ENCODE assay signal across 8 cellular contexts in the genomic region with DNA sequence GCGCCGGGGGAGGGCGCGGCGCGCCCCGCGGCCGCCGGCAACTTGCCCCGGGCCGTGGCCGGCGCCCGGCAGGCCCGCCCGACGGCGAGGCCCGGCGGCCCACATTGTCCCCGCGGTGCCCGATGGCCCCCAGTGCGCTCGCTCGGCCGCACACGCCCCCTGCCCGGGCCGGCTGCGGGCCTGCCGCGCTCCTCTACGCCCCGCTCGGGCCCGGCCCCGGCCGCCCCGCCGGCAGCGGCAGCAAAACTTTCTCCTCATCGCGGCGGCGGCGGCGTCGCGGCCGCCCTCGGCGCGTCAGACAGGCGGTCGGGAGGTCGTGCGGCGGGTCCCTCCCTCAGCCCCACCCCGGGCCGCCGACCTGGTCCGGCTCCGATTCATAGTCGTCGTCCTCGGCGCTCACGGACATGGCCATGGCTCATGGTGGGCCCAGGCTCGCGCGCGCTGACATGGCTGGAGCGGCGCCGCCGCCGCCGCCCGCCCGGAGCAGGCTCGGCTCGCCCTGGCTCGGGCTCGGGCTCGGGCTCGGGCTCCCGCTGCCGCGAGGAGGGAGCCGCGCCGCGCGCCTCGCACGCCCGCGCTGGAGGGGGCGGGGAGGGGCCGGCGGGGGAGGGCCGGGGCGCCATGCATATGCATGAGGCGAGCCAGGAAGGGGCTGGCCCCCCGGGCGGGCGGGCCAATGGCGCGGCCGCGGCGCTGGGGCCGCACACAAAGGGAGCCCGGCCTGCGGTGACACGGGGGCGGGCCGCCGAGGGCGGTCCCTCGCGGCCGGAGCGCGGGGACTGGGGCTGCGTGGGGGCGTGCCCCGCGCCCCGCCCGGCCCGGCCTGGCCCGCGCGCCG.
DNase-seq lines count a peak whose midpoint lies in the region; ATAC-seq and TF ChIP-seq lines count a peak whose summit lies in the region.

No MANE protein-coding gene starts in this region.

- ATAC-seq in GM21423 (IDR thresholded peaks at IDR 0.05; ENCODE audit: unreplicated experiment) (peak; percentile 85), natural killer cell (peak; percentile 87 to 97 (median 89))
- ATAC-seq in activated T-cell treated with anti-CD3 and anti-CD28 coated beads, Interleukin-2, amount 50 U/mL, for 4 hours, result peak; percentile 89 to 92
- peak; percentile 95 for ATAC-seq in stimulated activated memory B cell treated with anti-CD40 and anti-IgM and Interleukin-4, amounts not matched to agents 10 μg/mL and 1 μg/mL and 100 μg/mL, for 72 hours

- peaks cover 96% of the 10 kb centered on the region for H3K79me2 ChIP-seq in OCI-LY3 (ENCODE audit: low read length)

- H3K27me3 ChIP-seq in OCI-LY3 (ENCODE audit: low read depth, low read length), result no peaks in the 10 kb centered on the region

- no peaks in the 10 kb centered on the region for H3K9me3 ChIP-seq in OCI-LY3 (ENCODE audit: insufficient read depth, low read length)

- H3K27me3 Mint-ChIP-seq in activated T-cell treated with anti-CD3 and anti-CD28 coated beads, Interleukin-2, amount 50 U/mL, for 4 hours (ENCODE audit: low read depth), result no peaks in the 10 kb centered on the region
- H3K27me3 Mint-ChIP-seq in natural killer cell (ENCODE audit: low read depth in 2 of 2), result no peaks in the 10 kb centered on the region
- no peaks in the 10 kb centered on the region for H3K27me3 Mint-ChIP-seq in stimulated activated memory B cell treated with anti-CD40 and anti-IgM and Interleukin-4, amounts not matched to agents 10 μg/mL and 1 μg/mL and 100 μg/mL, for 72 hours

- intact Hi-C loops in natural killer cell (cut with micrococcal nuclease), result loop anchor here (5.0 kb wide), 1 partner anchor 115 kb away; a partner anchor contains a TSS

- no peak overlapping the region for H2AFZ ChIP-seq in OCI-LY3 (ENCODE audit: low read depth, low read length)

- no peak for TF ChIP-seq CTCF in OCI-LY3 (IDR thresholded peaks at IDR 0.05; ENCODE audit: low read depth, low read length)
- TF ChIP-seq CTCF in natural killer cell (IDR thresholded peaks at IDR 0.05), result no peak

- peak overlapping the region in 1 of 2 donors; percentile 83 for H3K27ac Mint-ChIP-seq in natural killer cell
- H3K27ac Mint-ChIP-seq in stimulated activated memory B cell treated with anti-CD40 and anti-IgM and Interleukin-4, amounts not matched to agents 10 μg/mL and 1 μg/mL and 100 μg/mL, for 72 hours, result no peak overlapping the region

- H3K9ac ChIP-seq in OCI-LY3 (ENCODE audit: low read length), result peak overlapping the region; percentile 33; the same call in 1 of the 2 replicates

- H3K4me1 ChIP-seq in OCI-LY3 (ENCODE audit: low read length), result peaks cover 22% of the 10 kb centered on the region

- peaks cover 92% of the 10 kb centered on the region for H4K20me1 ChIP-seq in OCI-LY3 (ENCODE audit: insufficient read depth, low read length)

- peak overlapping the region; percentile 75 for H3K4me3 ChIP-seq in OCI-LY3 (ENCODE audit: low read length)

- peak overlapping the region; percentile 72 for H3K4me2 ChIP-seq in OCI-LY3 (ENCODE audit: low read length)

- DNase-seq in DMS 273 treated with DMSO at 0.1 percent for 48 hours (lab: John Stamatoyannopoulos, UW) (peak; percentile 41), HUDEP-2 (lab: John Stamatoyannopoulos, UW; ENCODE audit: unreplicated experiment in 76 of 76) (peak in 75 of 76 experiments; percentile 19 to 94 (median 85)), fibroblast of gingiva (ENCODE audit: low read depth) (peak; percentile 87), natural killer cell (peak; percentile 84)
- DNase-seq in activated T-cell treated with anti-CD3 and anti-CD28 coated beads, Interleukin-2, amount 50 U/mL, for 4 hours, result peak; percentile 84

- peaks cover 27% of the 10 kb centered on the region for H3K36me3 ChIP-seq in OCI-LY3 (replicated peaks; ENCODE audit: low read depth, low read length)

- no peaks in the 10 kb centered on the region for H3K9me3 Mint-ChIP-seq in activated T-cell treated with anti-CD3 and anti-CD28 coated beads, Interleukin-2, amount 50 U/mL, for 4 hours
- H3K9me3 Mint-ChIP-seq in natural killer cell, result no peaks in the 10 kb centered on the region
- no peaks in the 10 kb centered on the region for H3K9me3 Mint-ChIP-seq in stimulated activated memory B cell treated with anti-CD40 and anti-IgM and Interleukin-4, amounts not matched to agents 10 μg/mL and 1 μg/mL and 100 μg/mL, for 72 hours

- H3K4me1 Mint-ChIP-seq in activated T-cell treated with anti-CD3 and anti-CD28 coated beads, Interleukin-2, amount 50 U/mL, for 4 hours (ENCODE audit: low read depth), result peaks cover 23% of the 10 kb centered on the region
- H3K4me1 Mint-ChIP-seq in natural killer cell, result peaks cover 19 to 22% of the 10 kb centered on the region in 2 donors
- H3K4me1 Mint-ChIP-seq in stimulated activated memory B cell treated with anti-CD40 and anti-IgM and Interleukin-4, amounts not matched to agents 10 μg/mL and 1 μg/mL and 100 μg/mL, for 72 hours, result peaks cover 51% of the 10 kb centered on the region

- no peak overlapping the region for H3K27ac ChIP-seq in OCI-LY3 (ENCODE audit: low read length)

- H3K4me3 Mint-ChIP-seq in activated T-cell treated with anti-CD3 and anti-CD28 coated beads, Interleukin-2, amount 50 U/mL, for 4 hours, result no peak overlapping the region
- H3K4me3 Mint-ChIP-seq in natural killer cell, result peak overlapping the region; percentile 50
- H3K4me3 Mint-ChIP-seq in stimulated activated memory B cell treated with anti-CD40 and anti-IgM and Interleukin-4, amounts not matched to agents 10 μg/mL and 1 μg/mL and 100 μg/mL, for 72 hours, result peak overlapping the region; percentile 61

- H3K36me3 Mint-ChIP-seq in activated T-cell treated with anti-CD3 and anti-CD28 coated beads, Interleukin-2, amount 50 U/mL, for 4 hours (ENCODE audit: insufficient read depth), result no peaks in the 10 kb centered on the region
- H3K36me3 Mint-ChIP-seq in natural killer cell, result no peaks in the 10 kb centered on the region
- H3K36me3 Mint-ChIP-seq in stimulated activated memory B cell treated with anti-CD40 and anti-IgM and Interleukin-4, amounts not matched to agents 10 μg/mL and 1 μg/mL and 100 μg/mL, for 72 hours, result no peaks in the 10 kb centered on the region
